ENCODE assay signal across 8 cellular contexts in the genomic region with DNA sequence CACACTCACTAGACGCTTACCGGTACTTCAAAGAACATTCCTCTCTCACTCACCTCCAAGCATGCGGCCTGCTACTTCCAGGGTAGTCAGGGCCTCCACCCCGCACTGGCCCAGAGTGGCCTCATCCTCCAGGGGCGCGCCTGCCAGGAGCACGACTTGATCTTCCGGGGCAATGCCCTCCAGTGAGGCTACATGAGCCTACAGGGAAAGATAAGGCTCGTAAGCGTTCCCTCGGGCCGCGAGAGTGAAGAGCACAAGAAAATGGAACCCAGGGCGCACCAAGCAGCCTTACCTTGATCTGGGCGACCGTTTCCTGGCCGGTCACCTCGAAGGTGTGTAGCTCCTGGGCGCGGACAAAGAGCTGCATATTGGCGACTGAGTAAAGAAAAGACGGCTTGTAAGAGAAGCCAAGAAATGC.
DNase-seq lines count a peak whose midpoint lies in the region; ATAC-seq and TF ChIP-seq lines count a peak whose summit lies in the region.

No MANE protein-coding gene starts in this region.

- H4K20me1 ChIP-seq in DND-41 (ENCODE audit: insufficient read depth, low read length): peaks cover 18% of the 10 kb centered on the region; the same call in 1 of the 2 replicates

- no peak for DNase-seq in DND-41
- DNase-seq in NT2/D1 (ENCODE audit: low read depth, low spot score): no peak
- no peak for DNase-seq in coronary artery (ENCODE audit: low spot score)
- no peak for DNase-seq in foreskin melanocyte
- DNase-seq in amniotic stem cell (lab: John Stamatoyannopoulos, UW): no peak
- no peak for DNase-seq in Ammon's horn (ENCODE audit: low spot score)

- ATAC-seq in DND-41 (ENCODE audit: insufficient read depth, low read depth) (no peak), GM19023 (IDR thresholded peaks at IDR 0.05; ENCODE audit: unreplicated experiment) (no peak)

- H3K4me3 ChIP-seq in DND-41 (ENCODE audit: low read depth in 1 of 2, low read length in 2 of 2) (peak overlapping the region; percentile 90 to 92), NT2/D1 (ENCODE audit: insufficient read length, low read depth) (peak overlapping the region; percentile 97), coronary artery (peak overlapping the region; percentile 77), muscle layer of duodenum (ENCODE audit: low read depth in 1 of 2, low read length in 2 of 2) (peak overlapping the region; percentile 91 to 98)

- TF ChIP-seq CTCF in DND-41 (IDR thresholded peaks at IDR 0.05; ENCODE audit: borderline replicate concordance, extremely low read depth, low read length, poor library complexity, severe bottlenecking) (no peak), coronary artery (IDR thresholded peaks at IDR 0.05) (no peak)

- H3K9me3 ChIP-seq in DND-41 (ENCODE audit: insufficient read depth, low read length, severe bottlenecking): no peaks in the 10 kb centered on the region
- H3K9me3 ChIP-seq in NT2/D1 (ENCODE audit: insufficient read depth, low read length): no peaks in the 10 kb centered on the region
- no peaks in the 10 kb centered on the region for H3K9me3 ChIP-seq in muscle layer of duodenum (ENCODE audit: control insufficient read depth in 1 of 2, low read length in 2 of 2)

- H3K9ac ChIP-seq in DND-41 (ENCODE audit: low read depth, low read length) (peak overlapping the region; percentile 86), NT2/D1 (ENCODE audit: insufficient read length, low read depth) (peak overlapping the region; percentile 98)

- H3K4me1 ChIP-seq in DND-41 (ENCODE audit: insufficient read depth, low read length): peaks cover 48% of the 10 kb centered on the region
- H3K4me1 ChIP-seq in NT2/D1 (ENCODE audit: insufficient read depth, insufficient read length): peaks cover 10% of the 10 kb centered on the region
- H3K4me1 ChIP-seq in muscle layer of duodenum (ENCODE audit: control insufficient read depth in 1 of 2, insufficient read depth in 2 of 2, low read length in 2 of 2): peaks cover 10 to 34% of the 10 kb centered on the region in 2 donors

- peaks cover 65% of the 10 kb centered on the region for H3K36me3 ChIP-seq in DND-41 (ENCODE audit: insufficient read depth, low read length)
- peaks cover 71% of the 10 kb centered on the region for H3K36me3 ChIP-seq in NT2/D1 (ENCODE audit: insufficient read depth, insufficient read length, low read length)
- H3K36me3 ChIP-seq in muscle layer of duodenum (ENCODE audit: control insufficient read depth in 1 of 2, insufficient read depth in 2 of 2, low read length in 2 of 2): peaks cover 35 to 40% of the 10 kb centered on the region in 2 donors

- peak overlapping the region; percentile 80 for H3K27ac ChIP-seq in DND-41 (ENCODE audit: low read length)
- peak overlapping the region; percentile 92 to 97 for H3K27ac ChIP-seq in coronary artery
- H3K27ac ChIP-seq in muscle layer of duodenum (ENCODE audit: low read length): peak overlapping the region; percentile 98

- H3K27me3 ChIP-seq in DND-41 (ENCODE audit: insufficient read depth, low read length, poor library complexity): no peaks in the 10 kb centered on the region
- H3K27me3 ChIP-seq in NT2/D1 (ENCODE audit: insufficient read depth, insufficient read length): no peaks in the 10 kb centered on the region
- no peaks in the 10 kb centered on the region for H3K27me3 ChIP-seq in muscle layer of duodenum (ENCODE audit: low read depth, low read length)

- peaks cover 59% of the 10 kb centered on the region for H3K79me2 ChIP-seq in DND-41 (ENCODE audit: insufficient read depth, low read length)

- H3K4me2 ChIP-seq in DND-41 (ENCODE audit: insufficient read depth, low read length): peak overlapping the region; percentile 90

- H2AFZ ChIP-seq in DND-41 (ENCODE audit: low read depth, low read length): peak overlapping the region; percentile 91
